1 cellular context compared by ENCODE assay signal in genomic region chr21:32592929-32593502, GRCh38.
TF ChIP-seq lines count a peak whose summit lies in the region.

No MANE protein-coding gene starts in this region.

TF ChIP-seq in HepG2, 621 proteins besides CTCF, POLR2A, EP300 and RAD21 (continued from another document and continues in another):
- TF ChIP-seq HNF1B (CRISPR knock-in tag; IDR thresholded peaks at IDR 0.05) (peak; percentile 95), ZNF143 (CRISPR knock-in tag; IDR thresholded peaks at IDR 0.05) (0 out of 2 replicates have a peak, but pooled peaks have one; percentile 26), GABPB1 (CRISPR knock-in tag; IDR thresholded peaks at IDR 0.05) (peak; percentile 13; the same call in 1 of the 2 replicates), ZNF280B (CRISPR knock-in tag; IDR thresholded peaks at IDR 0.05; ENCODE audit: borderline replicate concordance) (peak; percentile 20; the same call in 1 of the 2 replicates), ZNF670 (CRISPR knock-in tag; IDR thresholded peaks at IDR 0.05; ENCODE audit: borderline replicate concordance) (0 out of 2 replicates have a peak, but pooled peaks have one; percentile 48), FOXO1 (CRISPR knock-in tag; IDR thresholded peaks at IDR 0.05) (peak; percentile 99), DRAP1 (CRISPR knock-in tag; IDR thresholded peaks at IDR 0.05) (peak; percentile 55), BORCS8-MEF2B (CRISPR knock-in tag; IDR thresholded peaks at IDR 0.05) (peak; percentile 76; the same call in 1 of the 2 replicates), USF2 (IDR thresholded peaks at IDR 0.05; ENCODE audit: low read depth, low read length) (no peak), USF2 (CRISPR knock-in tag; IDR thresholded peaks at IDR 0.05; ENCODE audit: borderline replicate concordance) (no peak), REPIN1 (CRISPR knock-in tag; IDR thresholded peaks at IDR 0.05; ENCODE audit: borderline replicate concordance, low read depth) (peak; percentile 93; the same call in 1 of the 2 replicates), FOXP1 (IDR thresholded peaks at IDR 0.05) (no peak), FOXP1 (CRISPR knock-in tag; IDR thresholded peaks at IDR 0.05) (peak; percentile 97), ARID3A (IDR thresholded peaks at IDR 0.05; ENCODE audit: low read depth, low read length) (peak; percentile 87), FOSL2 (CRISPR knock-in tag; IDR thresholded peaks at IDR 0.05) (peak; percentile 89), PAXIP1 (CRISPR knock-in tag; conservative IDR thresholded peaks at IDR 0.05) (peak; percentile 100), CEBPG (CRISPR knock-in tag; IDR thresholded peaks at IDR 0.05) (peak; percentile 46), ZNF205 (CRISPR knock-in tag; IDR thresholded peaks at IDR 0.05) (peak; percentile 57; the same call in 1 of the 2 replicates), ZMAT3 (CRISPR knock-in tag; conservative IDR thresholded peaks at IDR 0.05) (peak; percentile 37; the same call in 1 of the 2 replicates), JUN (CRISPR knock-in tag; IDR thresholded peaks at IDR 0.05) (peak; percentile 78), TOE1 (CRISPR knock-in tag; IDR thresholded peaks at IDR 0.05) (no peak), TARDBP (CRISPR knock-in tag; IDR thresholded peaks at IDR 0.05) (peak; percentile 99), ZSCAN31 (CRISPR knock-in tag; IDR thresholded peaks at IDR 0.05; ENCODE audit: low read depth) (peak; percentile 92), ZNF543 (CRISPR knock-in tag; IDR thresholded peaks at IDR 0.05) (0 out of 2 replicates have a peak, but pooled peaks have one; percentile 59), FUBP1 (CRISPR knock-in tag; IDR thresholded peaks at IDR 0.05; ENCODE audit: borderline replicate concordance) (peak; percentile 45; the same call in 1 of the 2 replicates), ZNF547 (CRISPR knock-in tag; IDR thresholded peaks at IDR 0.05) (peak; percentile 70; the same call in 1 of the 2 replicates), THRA (CRISPR knock-in tag; IDR thresholded peaks at IDR 0.05; ENCODE audit: borderline replicate concordance) (peak; percentile 90; the same call in 1 of the 2 replicates), ETV5 (CRISPR knock-in tag; IDR thresholded peaks at IDR 0.05; ENCODE audit: borderline replicate concordance) (peak; percentile 78; the same call in 1 of the 2 replicates), MIXL1 (CRISPR knock-in tag; IDR thresholded peaks at IDR 0.05) (peak; percentile 97), GRHL1 (CRISPR knock-in tag; conservative IDR thresholded peaks at IDR 0.05) (no peak), ZNF557 (CRISPR knock-in tag; IDR thresholded peaks at IDR 0.05) (no peak), TCF12 (IDR thresholded peaks at IDR 0.05) (no peak), TCF12 (CRISPR knock-in tag; IDR thresholded peaks at IDR 0.05) (peak; percentile 46), ZNF280D (CRISPR knock-in tag; IDR thresholded peaks at IDR 0.05) (peak; percentile 71; the same call in 1 of the 2 replicates), HMGXB4 (CRISPR knock-in tag; IDR thresholded peaks at IDR 0.05; ENCODE audit: borderline replicate concordance in 1 of 2, low read depth in 1 of 2) (peak; percentile 56 to 63; a peak in 3 of 4 replicates), MEF2D (CRISPR knock-in tag; IDR thresholded peaks at IDR 0.05) (peak; percentile 91)
